10 cellular contexts compared by ENCODE assay signal in genomic region chr16:82344157-82344556, GRCh38.
DNase-seq lines count a peak whose midpoint lies in the region; ATAC-seq and TF ChIP-seq lines count a peak whose summit lies in the region.
"Had no signal": no experiment of that assay in that cellular context is flagged by ENCODE, and none has a peak within 500 bp of the region (broad histone marks: within the 10 kb centered on the region; RNA-seq: fewer than 3 reads in every experiment).

No MANE protein-coding gene starts in this region.

- no peaks in the 10 kb centered on the region for H3K4me1 ChIP-seq in GM23248 (ENCODE audit: insufficient read depth)
- no peaks in the 10 kb centered on the region for H3K4me1 ChIP-seq in cardiac muscle cell (ENCODE audit: low read depth)
- no peaks in the 10 kb centered on the region for H3K4me1 ChIP-seq in prostate gland (replicated peaks)

- WGBS in GM23248 (ENCODE audit: low coverage in 1 of 2, low lambda C conversion rate in 2 of 2, missing lambda C conversion rate in 2 of 2), 2 experiments = 33 to 39% methylated on average over 4 of the region's 4 CpGs
- WGBS in prostate gland = 35% methylated on average over 4 of the region's 4 CpGs

- ATAC-seq in GM18907 (IDR thresholded peaks at IDR 0.05; ENCODE audit: unreplicated experiment) (no peak), GM18870 (IDR thresholded peaks at IDR 0.05; ENCODE audit: unreplicated experiment) (no peak)
- no peak for ATAC-seq in activated naive CD8-positive, alpha-beta T cell treated with anti-CD3 and anti-CD28 coated beads, Interleukin-2, amount 50 U/mL, for 24 hours

- H3K27me3 Mint-ChIP-seq in activated naive CD8-positive, alpha-beta T cell treated with anti-CD3 and anti-CD28 coated beads, Interleukin-2, amount 50 U/mL, for 24 hours = peaks cover 3% of the 10 kb centered on the region

- no peaks in the 10 kb centered on the region for H3K27me3 ChIP-seq in GM23248 (replicated peaks; ENCODE audit: insufficient read depth)
- H3K27me3 ChIP-seq in cardiac muscle cell = no peaks in the 10 kb centered on the region
- no peaks in the 10 kb centered on the region for H3K27me3 ChIP-seq in prostate gland (replicated peaks; ENCODE audit: insufficient read depth)

- H3K4me3 ChIP-seq in GM23248 (no peak overlapping the region), cardiac muscle cell (no peak overlapping the region), prostate gland (no peak overlapping the region)

- DNase-seq in GM23248 = peak; percentile 24
- peak; percentile 0 for DNase-seq in OCI-M1 (lab: John Stamatoyannopoulos, UW)
- peak; percentile 3 to 24 for DNase-seq in cardiac muscle cell (ENCODE audit: low read depth in 1 of 2, low spot score in 1 of 2)
- peak; percentile 41 for DNase-seq in prostate gland (ENCODE audit: low spot score)
- DNase-seq in activated naive CD8-positive, alpha-beta T cell treated with anti-CD3 and anti-CD28 coated beads, Interleukin-2, amount 50 U/mL, for 24 hours = no peak
- no peak for DNase-seq in activated CD4-positive, CD25-positive, alpha-beta regulatory T cell (lab: John Stamatoyannopoulos, UW)

- no peaks in the 10 kb centered on the region for H3K4me1 Mint-ChIP-seq in activated naive CD8-positive, alpha-beta T cell treated with anti-CD3 and anti-CD28 coated beads, Interleukin-2, amount 50 U/mL, for 24 hours

- no peak overlapping the region for H3K4me3 Mint-ChIP-seq in activated naive CD8-positive, alpha-beta T cell treated with anti-CD3 and anti-CD28 coated beads, Interleukin-2, amount 50 U/mL, for 24 hours
- H3K4me3 Mint-ChIP-seq: stimulated activated naive CD8-positive, alpha-beta T cell treated with anti-CD3 and anti-CD28 coated beads, Interleukin-15, Interleukin-2, amounts not matched to agents 100 ng/mL and 50 ng/mL, for 24 hours had no signal

- no peaks in the 10 kb centered on the region for H3K36me3 ChIP-seq in GM23248 (ENCODE audit: low read depth)
- H3K36me3 ChIP-seq in cardiac muscle cell = no peaks in the 10 kb centered on the region
- H3K36me3 ChIP-seq in prostate gland = no peaks in the 10 kb centered on the region
- H3K36me3 ChIP-seq: neutrophil had no signal

- in situ Hi-C loops in GM23248 (cut with MboI) = no loop called here

- H4K20me1 ChIP-seq in GM23248 (ENCODE audit: insufficient read depth) = no peaks in the 10 kb centered on the region

- TF ChIP-seq POLR2A in prostate gland (IDR thresholded peaks at IDR 0.05) = no peak

- H3K79me2 ChIP-seq in GM23248 (ENCODE audit: insufficient read depth) = no peaks in the 10 kb centered on the region

- H3K36me3 Mint-ChIP-seq in activated naive CD8-positive, alpha-beta T cell treated with anti-CD3 and anti-CD28 coated beads, Interleukin-2, amount 50 U/mL, for 24 hours (ENCODE audit: low read depth) = no peaks in the 10 kb centered on the region

- no peak overlapping the region for H2AFZ ChIP-seq in GM23248

- no peak overlapping the region for H3K4me2 ChIP-seq in GM23248 (ENCODE audit: unreplicated experiment)

- no peaks in the 10 kb centered on the region for H3K9me3 ChIP-seq in GM23248 (ENCODE audit: low read depth)
- no peaks in the 10 kb centered on the region for H3K9me3 ChIP-seq in cardiac muscle cell (ENCODE audit: low read depth)
- H3K9me3 ChIP-seq in prostate gland = no peaks in the 10 kb centered on the region
- H3K9me3 ChIP-seq: neutrophil had no signal

- no peaks in the 10 kb centered on the region for H3F3A ChIP-seq in GM23248 (ENCODE audit: insufficient read depth)

- H3K9me3 Mint-ChIP-seq in activated naive CD8-positive, alpha-beta T cell treated with anti-CD3 and anti-CD28 coated beads, Interleukin-2, amount 50 U/mL, for 24 hours = no peaks in the 10 kb centered on the region
- H3K9me3 Mint-ChIP-seq: stimulated activated naive CD8-positive, alpha-beta T cell treated with anti-CD3 and anti-CD28 coated beads, Interleukin-15, Interleukin-2, amounts not matched to agents 100 ng/mL and 50 ng/mL, for 24 hours had no signal

- H3K27ac ChIP-seq in GM23248 (no peak overlapping the region), cardiac muscle cell (no peak overlapping the region), prostate gland (no peak overlapping the region)
- H3K27ac ChIP-seq: neutrophil had no signal

- intact Hi-C loops in prostate gland (cut with DNase I) = no loop called here

- H3K9ac ChIP-seq in GM23248 = no peak overlapping the region

- H3K27ac Mint-ChIP-seq in activated naive CD8-positive, alpha-beta T cell treated with anti-CD3 and anti-CD28 coated beads, Interleukin-2, amount 50 U/mL, for 24 hours = no peak overlapping the region
- H3K27ac Mint-ChIP-seq: stimulated activated naive CD8-positive, alpha-beta T cell treated with anti-CD3 and anti-CD28 coated beads, Interleukin-15, Interleukin-2, amounts not matched to agents 100 ng/mL and 50 ng/mL, for 24 hours had no signal

- TF ChIP-seq CTCF in cardiac muscle cell (IDR thresholded peaks at IDR 0.05; ENCODE audit: low read depth, low read length) (peak; percentile 25), prostate gland (IDR thresholded peaks at IDR 0.05) (peak; percentile 18 to 75 (median 70))

- no peaks in the 10 kb centered on the region for H3K9me2 ChIP-seq in GM23248 (ENCODE audit: insufficient read depth)

Comparison
In these comparisons a context has a peak if more than half of its experiments do, and no peak if none do; other contexts are left out.
1. DNase-seq: peak in GM23248 (single experiment), OCI-M1 (single experiment), cardiac muscle cell (2 of 2) and prostate gland (single experiment); none in activated naive CD8-positive, alpha-beta T cell treated with anti-CD3 and anti-CD28 coated beads, Interleukin-2, amount 50 U/mL, for 24 hours (single experiment) and activated CD4-positive, CD25-positive, alpha-beta regulatory T cell (0 of 4).